Comparison of ENCODE assay signal across 8 cellular contexts in the genomic region with DNA sequence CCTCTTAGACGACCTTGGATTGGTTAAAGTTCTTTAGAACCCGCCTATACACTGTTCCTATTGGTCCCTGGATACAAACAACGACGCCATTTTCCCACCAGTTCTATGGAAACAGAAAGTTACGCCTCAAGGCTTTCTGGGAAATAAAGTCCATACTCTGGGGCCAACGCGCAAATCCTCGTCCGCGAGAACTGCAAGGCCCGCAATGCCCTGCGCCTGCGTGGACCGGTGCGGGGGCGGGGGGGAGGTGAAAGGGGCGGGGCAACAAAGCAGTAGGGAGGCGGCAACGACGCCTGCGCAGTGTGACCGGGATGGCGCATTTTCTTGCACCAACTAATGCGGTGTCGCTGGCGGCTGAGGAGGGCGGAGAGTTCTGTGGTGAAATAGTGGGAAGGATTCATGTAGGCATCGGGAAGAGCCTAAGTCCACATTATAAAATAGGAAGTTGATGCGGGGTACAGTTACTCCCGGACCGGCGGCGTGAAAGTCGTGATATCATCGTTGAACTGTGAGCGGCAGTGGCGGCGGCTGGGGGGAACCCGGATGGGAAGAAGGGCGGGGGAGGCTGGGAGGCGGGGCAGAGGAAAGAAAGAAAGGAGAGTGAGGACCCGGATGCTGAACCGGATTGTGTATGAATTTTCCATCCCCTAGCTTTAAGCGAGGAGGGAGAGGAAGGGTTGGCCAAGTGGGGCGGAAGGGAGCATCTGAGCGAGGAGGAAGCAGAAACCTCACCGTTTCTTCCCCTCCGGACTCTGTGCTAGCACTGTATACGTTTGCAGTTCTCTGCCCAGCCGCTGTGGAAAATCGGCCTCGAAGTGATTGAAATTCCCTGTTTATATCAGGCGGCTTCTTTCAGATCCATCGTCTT. TPM values are rescaled to one million over a fixed set of nuclear protein-coding genes. Genes with fewer than 3 reads are reported as not detected.
A peak's percentile ranks its signal among the peaks of the same experiment; 100 is the strongest.
DNase-seq lines count a peak whose midpoint lies in the region; ATAC-seq and TF ChIP-seq lines count a peak whose summit lies in the region.

Gene GGPS1 (plus strand): TSS at position 300 of the 868 bp plus-strand sequence. CDS start 6,695 bp downstream, outside the sequence.

- DNase-seq in Ammon's horn (ENCODE audit: low spot score) (peak; percentile 99), NCI-H460 (ENCODE audit: extremely low read depth, low read depth) (peak; percentile 100), cerebellar nuclear complex (lab: John Stamatoyannopoulos, UW) (peak; percentile 92 to 99), islet precursor cell (peak; percentile 99)
- DNase-seq in activated CD4-positive, CD25-positive, alpha-beta regulatory T cell treated with anti-CD3 and anti-CD28 coated beads, Interleukin-2, amount 50 U/mL, for 72 hours, result peak; percentile 96
- peak; percentile 96 to 99 (median 98) for DNase-seq in stimulated activated CD4-positive, alpha-beta T cell treated with anti-CD3 and anti-CD28 coated beads, Interleukin-12 subunit alpha, Interleukin-12 subunit beta, amount 100 ng/mL, for 48 hours (ENCODE audit: low read depth in 2 of 3, low spot score in 1 of 3)

- ATAC-seq in HG03432 (IDR thresholded peaks at IDR 0.05; ENCODE audit: unreplicated experiment), result peak; percentile 60

- TF ChIP-seq POLR2A in GM19193 (IDR thresholded peaks at IDR 0.05; ENCODE audit: extremely low read depth, insufficient read depth, insufficient read length), result peak; percentile 76

RNA-seq across cellular contexts. Expression of gene GGPS1, which starts in this region (rescaled TPM):
- 75.6 and 80.4 TPM in 2 replicates for total RNA-seq in NCI-H460 (2014; rRNA removed; shearing (Covaris generic))
- polyA plus RNA-seq in NCI-H460 (2014; cell fraction: nucleus; rRNA removed), result 21.4 and 35.6 TPM in 2 replicates

Comparison
In these comparisons a context has a peak if more than half of its experiments do, and no peak if none do; other contexts are left out.
1. Peak in every context shown above with its lines: DNase-seq and ATAC-seq.